Comparison of ENCODE assay signal across 32 cellular contexts in genomic region chr14:103070263-103070885, GRCh38. TPM values are rescaled to one million over a fixed set of nuclear protein-coding genes. Genes with fewer than 3 reads are reported as not detected.
DNase-seq lines count a peak whose midpoint lies in the region; ATAC-seq, FAIRE-seq and TF ChIP-seq lines count a peak whose summit lies in the region.
"Had no signal": no experiment of that assay in that cellular context is flagged by ENCODE, and none has a peak within 500 bp of the region (broad histone marks: within the 10 kb centered on the region; RNA-seq: fewer than 3 reads in every experiment).

No MANE protein-coding gene starts in this region.

- H3K36me3 ChIP-seq in lower lobe of right lung (no peaks in the 10 kb centered on the region), mesendoderm (ENCODE audit: control insufficient read depth, insufficient read depth, low read length) (no peaks in the 10 kb centered on the region)
- H3K36me3 ChIP-seq: BLaER1 treated with 17β-estradiol and CSF1 and Interleukin-3, amounts not matched to agents 10 nM and 100 nM; HAP-1; MG63 had no signal

- H3K9me3 ChIP-seq in lower lobe of right lung, result no peaks in the 10 kb centered on the region
- H3K9me3 ChIP-seq: BLaER1 treated with 17β-estradiol and CSF1 and Interleukin-3, amounts not matched to agents 10 nM and 100 nM; HAP-1; MG63 had no signal

- H3K4me3 Mint-ChIP-seq in CD14-positive monocyte (no peak overlapping the region), WTC11 (no peak overlapping the region), progenitor cell of endocrine pancreas (ENCODE audit: low read depth) (no peak overlapping the region)
- H3K4me3 Mint-ChIP-seq: CD4-positive, alpha-beta memory T cell; HFFc6 had no signal

- peak overlapping the region; percentile 86 for H3K27ac ChIP-seq in lower lobe of right lung
- H3K27ac ChIP-seq in mesendoderm (ENCODE audit: low read depth, low read length), result no peak overlapping the region
- H3K27ac ChIP-seq: BLaER1 treated with 17β-estradiol and CSF1 and Interleukin-3, amounts not matched to agents 10 nM and 100 nM had no signal

- H3K27me3 ChIP-seq in lower lobe of right lung (ENCODE audit: low read depth) (no peaks in the 10 kb centered on the region), mesendoderm (ENCODE audit: insufficient read depth, low read length, poor library complexity) (no peaks in the 10 kb centered on the region)
- H3K27me3 ChIP-seq: BLaER1 treated with 17β-estradiol and CSF1 and Interleukin-3, amounts not matched to agents 10 nM and 100 nM; MG63 had no signal

- no peak overlapping the region for H2AK5ac ChIP-seq in mesendoderm (ENCODE audit: low read length)

- no peak for FAIRE-seq in GM12891 (lab: Jason Lieb, UNC)
- FAIRE-seq: GM12892, GM19239 had no signal

- no peak for TF ChIP-seq POLR2A in GM12891 (IDR thresholded peaks at IDR 0.05; ENCODE audit: low read depth, low read length)

- H3K79me1 ChIP-seq in mesendoderm (ENCODE audit: low read length), result no peaks in the 10 kb centered on the region

- POLR2A ChIA-PET in WTC11 (lab: Charles Lee), result no interaction called here

- H3K9ac ChIP-seq in mesendoderm (ENCODE audit: low read length), result no peak overlapping the region
- H3K9ac ChIP-seq: BLaER1 treated with 17β-estradiol and CSF1 and Interleukin-3, amounts not matched to agents 10 nM and 100 nM had no signal

- H3K4me1 ChIP-seq in lower lobe of right lung (peaks cover 58% of the 10 kb centered on the region), mesendoderm (ENCODE audit: control insufficient read depth, low read depth, low read length) (no peaks in the 10 kb centered on the region)

- H3K27me3 Mint-ChIP-seq in CD14-positive monocyte (ENCODE audit: low read depth in 3 of 3) (peaks cover 6 to 38% (median 17%) of the 10 kb centered on the region in 3 donors), WTC11 (ENCODE audit: low read depth) (peaks cover 5% of the 10 kb centered on the region), progenitor cell of endocrine pancreas (no peaks in the 10 kb centered on the region)

- H4K8ac ChIP-seq in mesendoderm (ENCODE audit: low read depth, low read length), result no peak overlapping the region

- no peak overlapping the region for H2BK120ac ChIP-seq in mesendoderm (ENCODE audit: low read depth, low read length)

- H3K9me3 Mint-ChIP-seq in CD14-positive monocyte (peaks cover 0 to 2% (median 0%) of the 10 kb centered on the region in 7 donors), WTC11 (no peaks in the 10 kb centered on the region), progenitor cell of endocrine pancreas (ENCODE audit: low read depth) (no peaks in the 10 kb centered on the region)
- H3K9me3 Mint-ChIP-seq: CD4-positive, alpha-beta memory T cell; HFFc6 had no signal

- H3K27ac Mint-ChIP-seq in CD14-positive monocyte (no peak overlapping the region), WTC11 (no peak overlapping the region), progenitor cell of endocrine pancreas (no peak overlapping the region)
- H3K27ac Mint-ChIP-seq: CD4-positive, alpha-beta memory T cell; HFFc6 had no signal

- H3K18ac ChIP-seq in mesendoderm (ENCODE audit: low read length), result no peak overlapping the region

- TF ChIP-seq CTCF in CD14-positive monocyte (IDR thresholded peaks at IDR 0.05), result no peak
- TF ChIP-seq CTCF in WTC11 (IDR thresholded peaks at IDR 0.05), result no peak
- TF ChIP-seq CTCF in lower lobe of right lung (IDR thresholded peaks at IDR 0.05), result no peak
- TF ChIP-seq CTCF in progenitor cell of endocrine pancreas (IDR thresholded peaks at IDR 0.05; ENCODE audit: unreplicated experiment), result no peak

- H3K4me1 Mint-ChIP-seq in CD14-positive monocyte (peaks cover 5% of the 10 kb centered on the region), WTC11 (peaks cover 5% of the 10 kb centered on the region), progenitor cell of endocrine pancreas (ENCODE audit: low read depth) (no peaks in the 10 kb centered on the region)

- H3K4me2 ChIP-seq in mesendoderm (ENCODE audit: low read length), result no peak overlapping the region

- CTCF ChIA-PET in WTC11 (lab: Charles Lee), result interaction anchor here (0.5 kb wide), 1 partner anchor 517 kb away, joined by 4 read pairs; no protein-coding TSS in a partner anchor

- no peak for ATAC-seq in WTC11
- no peak for ATAC-seq in lower lobe of right lung
- ATAC-seq in sciatic nerve, result no peak
- no peak for ATAC-seq in GM18870 (IDR thresholded peaks at IDR 0.05; ENCODE audit: unreplicated experiment)

- H3K4me3 ChIP-seq in lower lobe of right lung (no peak overlapping the region), mesendoderm (ENCODE audit: low read length) (no peak overlapping the region)
- H3K4me3 ChIP-seq: BLaER1 treated with 17β-estradiol and CSF1 and Interleukin-3, amounts not matched to agents 10 nM and 100 nM; HAP-1; MG63 had no signal

- H3K79me2 ChIP-seq in mesendoderm (ENCODE audit: control insufficient read depth, insufficient read depth, low read length), result no peaks in the 10 kb centered on the region

- H4K5ac ChIP-seq in mesendoderm (ENCODE audit: low read length), result no peak overlapping the region

- H3K4ac ChIP-seq in mesendoderm (ENCODE audit: low read depth, low read length), result no peak overlapping the region

- no peak overlapping the region for H2BK15ac ChIP-seq in mesendoderm (replicated peaks; ENCODE audit: low read depth)

- intact Hi-C loops in CD14-positive monocyte (cut with micrococcal nuclease), result loop anchor here in 1 of 2 donors (10.0 kb wide), 1 partner anchor 114 kb away; no protein-coding TSS in a partner anchor
- intact Hi-C loops in lower lobe of right lung (cut with DNase I), result no loop called here
- intact Hi-C loops in sciatic nerve (cut with DNase I), result no loop called here

- no peaks in the 10 kb centered on the region for H3K36me3 Mint-ChIP-seq in CD14-positive monocyte
- H3K36me3 Mint-ChIP-seq in WTC11, result no peaks in the 10 kb centered on the region
- no peaks in the 10 kb centered on the region for H3K36me3 Mint-ChIP-seq in progenitor cell of endocrine pancreas (ENCODE audit: insufficient read depth)
- H3K36me3 Mint-ChIP-seq: CD4-positive, alpha-beta memory T cell had no signal

- no peak overlapping the region for H3K23ac ChIP-seq in mesendoderm (ENCODE audit: low read length)

- H2BK5ac ChIP-seq in mesendoderm (ENCODE audit: low read length), result no peak overlapping the region

- no CpG with 5 or more reads among the region's 8 CpGs for WGBS in mesendoderm (ENCODE audit: extremely low coverage, insufficient coverage, low lambda C conversion rate)

- DNase-seq in CD14-positive monocyte (ENCODE audit: low spot score), result peak; percentile 40
- DNase-seq in WTC11 (ENCODE audit: low spot score), result no peak
- no peak for DNase-seq in lower lobe of right lung
- peak; percentile 47 for DNase-seq in sciatic nerve (ENCODE audit: low spot score)
- no peak for DNase-seq in progenitor cell of endocrine pancreas (ENCODE audit: low spot score, unreplicated experiment)
- DNase-seq in mesendoderm, result no peak
- no peak for DNase-seq in GM12891 (ENCODE audit: insufficient read length, low spot score)
- DNase-seq: CD4-positive, alpha-beta memory T cell; COR-L47; DMS 273 treated with DMSO at 0.1 percent for 48 hours; DMS79 treated with DMSO at 0.1 percent for 48 hours; GF-D8; HFFc6; KBM-7; MG63; NCI-H1417; NCI-H1694; NCI-H2029 treated with DMSO at 0.1 percent for 48 hours; NCI-H226; NCI-H510A; NCI-H69; RPMI8226; SHP77 had no signal

- no peak overlapping the region for H3K56ac ChIP-seq in mesendoderm (ENCODE audit: low read length)

TF ChIP-seq in WTC11, 78 proteins besides CTCF, POLR2A, EP300 and RAD21:
- TF ChIP-seq USF2 (CRISPR knock-in tag; IDR thresholded peaks at IDR 0.05) (peak; percentile 37; the same call in 1 of the 2 replicates), OVOL2 (CRISPR knock-in tag; IDR thresholded peaks at IDR 0.05; ENCODE audit: borderline replicate concordance) (no peak)
TF ChIP-seq in WTC11: peak in this region for 1.

TF ChIP-seq in GM12891, 5 proteins besides CTCF, POLR2A, EP300 and RAD21:
- TF ChIP-seq TAF1 (IDR thresholded peaks at IDR 0.05; ENCODE audit: low read depth, low read length) (no peak), SPI1 (IDR thresholded peaks at IDR 0.05; ENCODE audit: low read depth, low read length) (no peak), POLR2AphosphoS5 (IDR thresholded peaks at IDR 0.05; ENCODE audit: low read depth, low read length) (no peak), PAX5 (IDR thresholded peaks at IDR 0.05; ENCODE audit: insufficient read depth, low read length, severe bottlenecking) (no peak), POU2F2 (IDR thresholded peaks at IDR 0.05; ENCODE audit: low read depth, low read length) (no peak)

RNA-seq across cellular contexts. Expression of gene CDC42BPB, which starts 13.0 kb away (rescaled TPM):
- polyA plus RNA-seq in CD14-positive monocyte, result under 1 TPM; 0.25 to 0.60 TPM
- 87.1 to 96.9 TPM (median 87.3 TPM) in 3 replicates for total RNA-seq in WTC11 (2021)
- 114 TPM for total RNA-seq in lower lobe of right lung
- 105 TPM for total RNA-seq in sciatic nerve
- total RNA-seq in progenitor cell of endocrine pancreas, result 104 and 105 TPM in 2 replicates
- 49.9 TPM for polyA plus RNA-seq in mesendoderm (2013, experiment 1 of 2)
- polyA plus RNA-seq in mesendoderm (2013, experiment 2 of 2), result 48.4 TPM
- 11.6 TPM for polyA plus RNA-seq in GM12891 (2012; ENCODE audit: low read depth, missing spikeins)

RNA-seq across cellular contexts. Expression of gene LBHD2, which starts 13.6 kb away (rescaled TPM):
- not detected for polyA plus RNA-seq in CD14-positive monocyte
- total RNA-seq in WTC11 (2021) (not detected in 3 replicates), lower lobe of right lung (not detected), sciatic nerve (not detected), progenitor cell of endocrine pancreas (not detected in 2 replicates)
- polyA plus RNA-seq in mesendoderm (2013, experiment 1 of 2), result not detected
- not detected for polyA plus RNA-seq in mesendoderm (2013, experiment 2 of 2)
- polyA plus RNA-seq in GM12891 (2012; ENCODE audit: low read depth, missing spikeins), result not detected
- total RNA-seq: A172; CD4-positive, alpha-beta memory T cell; HFFc6; LHCN-M2; SK-MEL-5 had no signal
- polyA plus RNA-seq: AG04450; CD4-positive, alpha-beta memory T cell had no signal

RNA-seq across cellular contexts. Expression of gene EXOC3L4, which starts 24.2 kb away (rescaled TPM):
- not detected for polyA plus RNA-seq in CD14-positive monocyte
- total RNA-seq in WTC11 (2021), result 0.21 to 0.42 TPM (median 0.30 TPM) in 3 replicates
- 3.6 TPM for total RNA-seq in lower lobe of right lung
- total RNA-seq in sciatic nerve, result 3.3 TPM
- total RNA-seq in progenitor cell of endocrine pancreas, result 28.4 and 30.8 TPM in 2 replicates
- polyA plus RNA-seq in mesendoderm (2013, experiment 1 of 2), result 0.10 TPM
- polyA plus RNA-seq in mesendoderm (2013, experiment 2 of 2), result not detected
- not detected for polyA plus RNA-seq in GM12891 (2012; ENCODE audit: low read depth, missing spikeins)
- total RNA-seq: CD4-positive, alpha-beta memory T cell; SK-MEL-5 had no signal
- polyA plus RNA-seq: AG04450; CD4-positive, alpha-beta memory T cell had no signal

RNA-seq across cellular contexts. Expression of gene TNFAIP2, which starts 52.9 kb away (rescaled TPM):
- 10 to 100 TPM; 41.5 to 50.8 TPM for polyA plus RNA-seq in CD14-positive monocyte
- total RNA-seq in WTC11 (2021) (19.6 to 25.2 TPM (median 24.1 TPM) in 3 replicates), lower lobe of right lung (254 TPM), sciatic nerve (142 TPM), progenitor cell of endocrine pancreas (17.8 and 19.6 TPM in 2 replicates)
- 30.9 TPM for polyA plus RNA-seq in mesendoderm (2013, experiment 1 of 2)
- 29.3 TPM for polyA plus RNA-seq in mesendoderm (2013, experiment 2 of 2)
- 68.7 TPM for polyA plus RNA-seq in GM12891 (2012; ENCODE audit: low read depth, missing spikeins)
- total RNA-seq: SK-MEL-5 had no signal
- polyA plus RNA-seq: CD4-positive, alpha-beta memory T cell had no signal

Comparison
In these comparisons a context has a peak if more than half of its experiments do, and no peak if none do; other contexts are left out.
1. DNase-seq: peak in CD14-positive monocyte (single experiment) and sciatic nerve (single experiment); none in WTC11 (single experiment), lower lobe of right lung (single experiment), progenitor cell of endocrine pancreas (single experiment), mesendoderm (single experiment) and GM12891 (single experiment).